8 cellular contexts compared by ENCODE assay signal in genomic region chr14:91417983-91418386, GRCh38. TPM values are rescaled to one million over a fixed set of nuclear protein-coding genes. Genes with fewer than 3 reads are reported as not detected.
DNase-seq lines count a peak whose midpoint lies in the region; ATAC-seq, FAIRE-seq and TF ChIP-seq lines count a peak whose summit lies in the region.

No MANE protein-coding gene starts in this region.

- no peaks in the 10 kb centered on the region for H3K36me3 ChIP-seq in CD4-positive, alpha-beta memory T cell (ENCODE audit: insufficient read depth, low read length)
- H3K36me3 ChIP-seq in OCI-LY7 (ENCODE audit: insufficient read depth, low read length) (peaks cover 39% of the 10 kb centered on the region), iPS DF 6.9 (ENCODE audit: control insufficient read depth, insufficient read depth, low read length) (no peaks in the 10 kb centered on the region)

- peak overlapping the region; percentile 90 to 100 (median 95) for H3K27ac Mint-ChIP-seq in CD4-positive, alpha-beta memory T cell
- H3K27ac Mint-ChIP-seq in activated naive CD4-positive, alpha-beta T cell treated with anti-CD3 and anti-CD28 coated beads, Interleukin-2, amount 10 ng/mL, durations not matched to agents 7 days and 5 days, result peak overlapping the region; percentile 91

- intact Hi-C loops in CD4-positive, alpha-beta memory T cell (cut with micrococcal nuclease), result loop anchor here (1.0 to 5.0 kb wide), 4 partner anchors 95 to 1021 kb away; partner anchors contain the start of gene CALM1
- intact Hi-C loops in OCI-LY7 (cut with micrococcal nuclease; ENCODE audit: unreplicated experiment), result loop anchor here (1.0 to 2.0 kb wide), 2 partner anchors 53 to 241 kb away; no protein-coding TSS in a partner anchor

- no TSS peak for BruUV-seq in OCI-LY7 (replicated peaks; lab: Mats Ljungman, UMichigan)

- WGBS in iPS DF 6.9 (ENCODE audit: insufficient coverage, insufficient read length), result no CpG with 5 or more reads among the region's 53 CpGs

- no peaks in the 10 kb centered on the region for H3K9me2 ChIP-seq in OCI-LY7 (ENCODE audit: insufficient read depth, low read length)

- peak overlapping the region; percentile 46 to 52 for H3K4me3 ChIP-seq in CD4-positive, alpha-beta memory T cell (ENCODE audit: low read length in 2 of 2)
- H3K4me3 ChIP-seq in OCI-LY7 (ENCODE audit: low read depth, low read length, poor library complexity, severe bottlenecking) (peak overlapping the region; percentile 89), iPS DF 6.9 (ENCODE audit: low read length) (peak overlapping the region; percentile 85; the same call in 1 of the 2 replicates), skin epidermis (peak overlapping the region; percentile 30 to 87 (median 69))

- H4K20me1 ChIP-seq in OCI-LY7 (ENCODE audit: insufficient read depth, low read length), result peaks cover 20% of the 10 kb centered on the region

- H3K4me1 ChIP-seq in CD4-positive, alpha-beta memory T cell (ENCODE audit: insufficient read depth, low read length), result peaks cover 37% of the 10 kb centered on the region
- H3K4me1 ChIP-seq in OCI-LY7 (ENCODE audit: insufficient read depth, low read length, poor library complexity, severe bottlenecking) (peaks cover 37% of the 10 kb centered on the region), iPS DF 6.9 (ENCODE audit: control insufficient read depth, insufficient read depth, low read length) (peaks cover 12% of the 10 kb centered on the region)

- ATAC-seq in HG03342 (IDR thresholded peaks at IDR 0.05; ENCODE audit: unreplicated experiment), result peak; percentile 20

- H3K9me3 ChIP-seq in CD4-positive, alpha-beta memory T cell (ENCODE audit: control insufficient read depth in 1 of 2, low read length in 2 of 2), result no peaks in the 10 kb centered on the region
- H3K9me3 ChIP-seq in OCI-LY7 (ENCODE audit: low read length), result no peaks in the 10 kb centered on the region
- H3K9me3 ChIP-seq in iPS DF 6.9 (ENCODE audit: control insufficient read depth, insufficient read depth, low read length), result no peaks in the 10 kb centered on the region

- TF ChIP-seq CTCF in OCI-LY7 (conservative IDR thresholded peaks at IDR 0.05; ENCODE audit: low read length), result no peak

- POLR2A ChIA-PET in CD4-positive, alpha-beta memory T cell (lab: Charles Lee; ENCODE audit: partially characterized antibody), result interaction anchor here (0.6 to 12.6 kb wide), 17 partner anchors 9 to 355 kb away, joined by 3 to 520 read pairs (median 4); partner anchors contain the start of genes GPR68 and PPP4R3A
- POLR2A ChIA-PET in OCI-LY7 (lab: Charles Lee), result interaction anchor here (0.6 to 12.4 kb wide), 8 partner anchors 19 to 112 kb away, joined by 3 to 196 read pairs (median 4); no protein-coding TSS in a partner anchor

- no peaks in the 10 kb centered on the region for H3K27me3 ChIP-seq in CD4-positive, alpha-beta memory T cell (ENCODE audit: insufficient read depth, low read length)
- no peaks in the 10 kb centered on the region for H3K27me3 ChIP-seq in iPS DF 6.9 (ENCODE audit: control insufficient read depth, insufficient read depth, low read length)

- peak overlapping the region; percentile 67 for H3K27ac ChIP-seq in CD4-positive, alpha-beta memory T cell (ENCODE audit: low read depth, low read length)
- H3K27ac ChIP-seq in OCI-LY7 (ENCODE audit: low read depth, low read length, poor library complexity, severe bottlenecking) (peak overlapping the region; percentile 87), iPS DF 6.9 (ENCODE audit: low read length) (no peak overlapping the region), skin epidermis (peak overlapping the region in 14 of 21 experiments; percentile 7 to 80 (median 47))

- peak overlapping the region; percentile 69 for H3K4me2 ChIP-seq in OCI-LY7 (ENCODE audit: low read length)

- DNase-seq in CD4-positive, alpha-beta memory T cell, result peak; percentile 72 to 85 (median 82)
- DNase-seq in GM19239 (ENCODE audit: insufficient read length, low spot score), result no peak
- peak; percentile 78 for DNase-seq in OCI-LY7 (ENCODE audit: low spot score)
- peak; percentile 71 for DNase-seq in activated naive CD4-positive, alpha-beta T cell treated with anti-CD3 and anti-CD28 coated beads, Interleukin-2, amount 10 ng/mL, durations not matched to agents 7 days and 5 days
- DNase-seq in iPS DF 6.9 (ENCODE audit: low read depth, low spot score), result no peak
- no peak for DNase-seq in Ammon's horn (ENCODE audit: low spot score)

- H3K9me3 Mint-ChIP-seq in CD4-positive, alpha-beta memory T cell, result no peaks in the 10 kb centered on the region
- no peaks in the 10 kb centered on the region for H3K9me3 Mint-ChIP-seq in activated naive CD4-positive, alpha-beta T cell treated with anti-CD3 and anti-CD28 coated beads, Interleukin-2, amount 10 ng/mL, durations not matched to agents 7 days and 5 days

- peak overlapping the region; percentile 74; the same call in 1 of the 2 replicates for H2AFZ ChIP-seq in OCI-LY7 (ENCODE audit: low read length)

- peaks cover 27 to 39% of the 10 kb centered on the region in 2 donors for H3K36me3 Mint-ChIP-seq in CD4-positive, alpha-beta memory T cell
- H3K36me3 Mint-ChIP-seq in activated naive CD4-positive, alpha-beta T cell treated with anti-CD3 and anti-CD28 coated beads, Interleukin-2, amount 10 ng/mL, durations not matched to agents 7 days and 5 days, result peaks cover 34% of the 10 kb centered on the region

- peak overlapping the region; percentile 27 to 95 (median 84) for H3K4me3 Mint-ChIP-seq in CD4-positive, alpha-beta memory T cell
- H3K4me3 Mint-ChIP-seq in activated naive CD4-positive, alpha-beta T cell treated with anti-CD3 and anti-CD28 coated beads, Interleukin-2, amount 10 ng/mL, durations not matched to agents 7 days and 5 days, result peak overlapping the region; percentile 69

- CTCF ChIA-PET in CD4-positive, alpha-beta memory T cell (lab: Charles Lee; ENCODE audit: partially characterized antibody), result interaction anchor here (0.7 to 20.7 kb wide), 16 partner anchors 9 to 174 kb away, joined by 3 to 522 read pairs (median 6); partner anchors contain the start of gene GPR68
- CTCF ChIA-PET in OCI-LY7 (lab: Charles Lee; ENCODE audit: unreplicated experiment), result interaction anchor here (1.1 to 1.3 kb wide), 3 partner anchors 93 to 240 kb away, joined by 3 to 4 read pairs (median 3); no protein-coding TSS in a partner anchor
- CTCF ChIA-PET in activated naive CD4-positive, alpha-beta T cell treated with anti-CD3 and anti-CD28 coated beads, Interleukin-2, amount 10 ng/mL, durations not matched to agents 7 days and 5 days (lab: Charles Lee), result interaction anchor here (0.6 to 8.5 kb wide), 16 partner anchors 10 to 494 kb away, joined by 3 to 85 read pairs (median 4); no protein-coding TSS in a partner anchor

- peak; percentile 64 for FAIRE-seq in GM19239 (lab: Jason Lieb, UNC)

- peaks cover 0 to 1% of the 10 kb centered on the region in 2 donors for H3K27me3 Mint-ChIP-seq in CD4-positive, alpha-beta memory T cell
- H3K27me3 Mint-ChIP-seq in activated naive CD4-positive, alpha-beta T cell treated with anti-CD3 and anti-CD28 coated beads, Interleukin-2, amount 10 ng/mL, durations not matched to agents 7 days and 5 days, result peaks cover 11% of the 10 kb centered on the region

- H3K79me2 ChIP-seq in OCI-LY7 (ENCODE audit: insufficient read depth, low read depth, low read length), result peaks cover 41% of the 10 kb centered on the region

- peaks cover 28 to 61% (median 38%) of the 10 kb centered on the region in 4 donors for H3K4me1 Mint-ChIP-seq in CD4-positive, alpha-beta memory T cell
- peaks cover 39% of the 10 kb centered on the region for H3K4me1 Mint-ChIP-seq in activated naive CD4-positive, alpha-beta T cell treated with anti-CD3 and anti-CD28 coated beads, Interleukin-2, amount 10 ng/mL, durations not matched to agents 7 days and 5 days

RNA-seq across cellular contexts. Expression of gene CCDC88C, which starts 0.4 kb away (rescaled TPM):
- total RNA-seq in CD4-positive, alpha-beta memory T cell, result 100 to 1,000 TPM; 272 to 293 TPM
- polyA plus RNA-seq in CD4-positive, alpha-beta memory T cell, result 10 to 100 TPM; 17.1 to 51.1 TPM
- total RNA-seq in OCI-LY7 (2014; rRNA removed; shearing (Covaris generic)), result 89.3 and 137 TPM in 2 replicates
- total RNA-seq in OCI-LY7 (2022), result 253 and 262 TPM in 2 replicates

Comparison
In these comparisons a context has a peak if more than half of its experiments do, and no peak if none do; other contexts are left out.
1. DNase-seq: peak in CD4-positive, alpha-beta memory T cell (5 of 5), OCI-LY7 (single experiment) and activated naive CD4-positive, alpha-beta T cell treated with anti-CD3 and anti-CD28 coated beads, Interleukin-2, amount 10 ng/mL, durations not matched to agents 7 days and 5 days (single experiment); none in GM19239 (single experiment), iPS DF 6.9 (single experiment) and Ammon's horn (single experiment).
2. Peak in every context shown above with its lines, with median percentiles within 50 percentile points of each other: H3K4me3 ChIP-seq.